Comparison of ENCODE assay signal across 1 cellular context in the genomic region with DNA sequence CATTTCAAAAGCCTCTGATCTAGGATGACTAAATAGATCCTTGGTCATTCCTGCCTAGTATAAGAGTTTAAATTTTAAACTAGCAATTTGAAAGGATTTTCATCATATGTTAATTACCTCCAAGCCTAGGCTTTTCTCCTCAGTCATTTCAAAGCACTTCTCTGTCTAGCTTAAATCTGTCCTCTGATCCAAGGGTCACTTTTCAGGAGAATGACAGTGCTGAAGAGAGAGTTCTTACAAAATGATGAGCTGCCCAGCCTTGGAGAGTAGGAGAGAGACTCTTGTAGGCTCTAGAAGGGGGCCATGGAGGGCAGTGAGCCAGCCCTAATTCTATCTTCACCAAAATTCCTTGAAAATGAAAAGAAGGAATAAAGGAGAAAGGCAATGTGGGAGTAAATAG.
TF ChIP-seq lines count a peak whose summit lies in the region.

No MANE protein-coding gene starts in this region.

TF ChIP-seq in SK-N-SH, 30 proteins besides CTCF, POLR2A, EP300 and RAD21 (continued from another document):
- TF ChIP-seq, protein P1, sequence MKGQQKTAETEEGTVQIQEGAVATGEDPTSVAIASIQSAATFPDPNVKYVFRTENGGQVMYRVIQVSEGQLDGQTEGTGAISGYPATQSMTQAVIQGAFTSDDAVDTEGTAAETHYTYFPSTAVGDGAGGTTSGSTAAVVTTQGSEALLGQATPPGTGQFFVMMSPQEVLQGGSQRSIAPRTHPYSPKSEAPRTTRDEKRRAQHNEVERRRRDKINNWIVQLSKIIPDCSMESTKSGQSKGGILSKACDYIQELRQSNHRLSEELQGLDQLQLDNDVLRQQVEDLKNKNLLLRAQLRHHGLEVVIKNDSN (IDR thresholded peaks at IDR 0.05; ENCODE audit: borderline replicate concordance, low read depth) = no peak
